1 cellular context compared by ENCODE assay signal in the genomic region with DNA sequence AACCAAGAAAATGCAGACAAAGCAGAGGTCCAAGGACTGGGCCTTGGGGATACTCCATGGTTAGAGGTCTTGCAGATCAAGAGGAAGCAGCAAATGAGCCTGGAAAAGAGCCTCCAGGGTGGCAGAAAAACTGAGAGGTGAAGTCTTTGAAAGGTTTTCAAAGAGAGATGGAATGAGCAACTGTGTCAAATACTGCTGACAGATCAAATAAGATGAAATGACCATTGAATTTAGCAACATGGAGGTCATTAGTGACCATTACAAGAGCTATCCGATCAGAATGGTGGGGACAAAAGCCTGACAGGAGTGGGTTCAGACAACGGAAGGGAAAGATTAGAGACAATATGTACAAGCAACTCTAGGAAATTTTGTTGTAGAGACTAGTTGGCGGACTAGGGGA.
TF ChIP-seq lines count a peak whose summit lies in the region.

No MANE protein-coding gene starts in this region.

TF ChIP-seq in SK-N-SH, 30 proteins besides CTCF, POLR2A, EP300 and RAD21:
- TF ChIP-seq NRF1 (IDR thresholded peaks at IDR 0.05; ENCODE audit: low read depth, low read length), result no peak
- TF ChIP-seq GABPA (IDR thresholded peaks at IDR 0.05; ENCODE audit: low read depth), result no peak
- TF ChIP-seq, protein P1, sequence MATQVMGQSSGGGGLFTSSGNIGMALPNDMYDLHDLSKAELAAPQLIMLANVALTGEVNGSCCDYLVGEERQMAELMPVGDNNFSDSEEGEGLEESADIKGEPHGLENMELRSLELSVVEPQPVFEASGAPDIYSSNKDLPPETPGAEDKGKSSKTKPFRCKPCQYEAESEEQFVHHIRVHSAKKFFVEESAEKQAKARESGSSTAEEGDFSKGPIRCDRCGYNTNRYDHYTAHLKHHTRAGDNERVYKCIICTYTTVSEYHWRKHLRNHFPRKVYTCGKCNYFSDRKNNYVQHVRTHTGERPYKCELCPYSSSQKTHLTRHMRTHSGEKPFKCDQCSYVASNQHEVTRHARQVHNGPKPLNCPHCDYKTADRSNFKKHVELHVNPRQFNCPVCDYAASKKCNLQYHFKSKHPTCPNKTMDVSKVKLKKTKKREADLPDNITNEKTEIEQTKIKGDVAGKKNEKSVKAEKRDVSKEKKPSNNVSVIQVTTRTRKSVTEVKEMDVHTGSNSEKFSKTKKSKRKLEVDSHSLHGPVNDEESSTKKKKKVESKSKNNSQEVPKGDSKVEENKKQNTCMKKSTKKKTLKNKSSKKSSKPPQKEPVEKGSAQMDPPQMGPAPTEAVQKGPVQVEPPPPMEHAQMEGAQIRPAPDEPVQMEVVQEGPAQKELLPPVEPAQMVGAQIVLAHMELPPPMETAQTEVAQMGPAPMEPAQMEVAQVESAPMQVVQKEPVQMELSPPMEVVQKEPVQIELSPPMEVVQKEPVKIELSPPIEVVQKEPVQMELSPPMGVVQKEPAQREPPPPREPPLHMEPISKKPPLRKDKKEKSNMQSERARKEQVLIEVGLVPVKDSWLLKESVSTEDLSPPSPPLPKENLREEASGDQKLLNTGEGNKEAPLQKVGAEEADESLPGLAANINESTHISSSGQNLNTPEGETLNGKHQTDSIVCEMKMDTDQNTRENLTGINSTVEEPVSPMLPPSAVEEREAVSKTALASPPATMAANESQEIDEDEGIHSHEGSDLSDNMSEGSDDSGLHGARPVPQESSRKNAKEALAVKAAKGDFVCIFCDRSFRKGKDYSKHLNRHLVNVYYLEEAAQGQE (IDR thresholded peaks at IDR 0.05; ENCODE audit: low read depth, low read length), result no peak
- no peak for TF ChIP-seq FOXM1 (IDR thresholded peaks at IDR 0.05; ENCODE audit: low read depth)
- TF ChIP-seq CHD2 (IDR thresholded peaks at IDR 0.05; ENCODE audit: low read length, partially characterized antibody), result no peak
- no peak for TF ChIP-seq FOXJ3 (CRISPR knock-in tag; IDR thresholded peaks at IDR 0.05)
- no peak for TF ChIP-seq FOSL2 (IDR thresholded peaks at IDR 0.05; ENCODE audit: borderline replicate concordance, low read depth)
- no peak for TF ChIP-seq RXRA (IDR thresholded peaks at IDR 0.05; ENCODE audit: borderline replicate concordance, low read depth)
- no peak for TF ChIP-seq MXI1 (IDR thresholded peaks at IDR 0.05; ENCODE audit: low read depth, low read length)
- TF ChIP-seq NFIC (IDR thresholded peaks at IDR 0.05; ENCODE audit: borderline replicate concordance), result no peak
- TF ChIP-seq, protein P2, sequence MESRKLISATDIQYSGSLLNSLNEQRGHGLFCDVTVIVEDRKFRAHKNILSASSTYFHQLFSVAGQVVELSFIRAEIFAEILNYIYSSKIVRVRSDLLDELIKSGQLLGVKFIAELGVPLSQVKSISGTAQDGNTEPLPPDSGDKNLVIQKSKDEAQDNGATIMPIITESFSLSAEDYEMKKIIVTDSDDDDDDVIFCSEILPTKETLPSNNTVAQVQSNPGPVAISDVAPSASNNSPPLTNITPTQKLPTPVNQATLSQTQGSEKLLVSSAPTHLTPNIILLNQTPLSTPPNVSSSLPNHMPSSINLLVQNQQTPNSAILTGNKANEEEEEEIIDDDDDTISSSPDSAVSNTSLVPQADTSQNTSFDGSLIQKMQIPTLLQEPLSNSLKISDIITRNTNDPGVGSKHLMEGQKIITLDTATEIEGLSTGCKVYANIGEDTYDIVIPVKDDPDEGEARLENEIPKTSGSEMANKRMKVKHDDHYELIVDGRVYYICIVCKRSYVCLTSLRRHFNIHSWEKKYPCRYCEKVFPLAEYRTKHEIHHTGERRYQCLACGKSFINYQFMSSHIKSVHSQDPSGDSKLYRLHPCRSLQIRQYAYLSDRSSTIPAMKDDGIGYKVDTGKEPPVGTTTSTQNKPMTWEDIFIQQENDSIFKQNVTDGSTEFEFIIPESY (IDR thresholded peaks at IDR 0.05; ENCODE audit: borderline replicate concordance, low read depth), result no peak
- TF ChIP-seq TEAD4 (IDR thresholded peaks at IDR 0.05; ENCODE audit: borderline replicate concordance, insufficient read depth), result no peak
- no peak for TF ChIP-seq TCF12 (IDR thresholded peaks at IDR 0.05)
- TF ChIP-seq, protein P3, sequence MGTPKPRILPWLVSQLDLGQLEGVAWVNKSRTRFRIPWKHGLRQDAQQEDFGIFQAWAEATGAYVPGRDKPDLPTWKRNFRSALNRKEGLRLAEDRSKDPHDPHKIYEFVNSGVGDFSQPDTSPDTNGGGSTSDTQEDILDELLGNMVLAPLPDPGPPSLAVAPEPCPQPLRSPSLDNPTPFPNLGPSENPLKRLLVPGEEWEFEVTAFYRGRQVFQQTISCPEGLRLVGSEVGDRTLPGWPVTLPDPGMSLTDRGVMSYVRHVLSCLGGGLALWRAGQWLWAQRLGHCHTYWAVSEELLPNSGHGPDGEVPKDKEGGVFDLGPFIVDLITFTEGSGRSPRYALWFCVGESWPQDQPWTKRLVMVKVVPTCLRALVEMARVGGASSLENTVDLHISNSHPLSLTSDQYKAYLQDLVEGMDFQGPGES (IDR thresholded peaks at IDR 0.05; ENCODE audit: low read depth, low read length), result no peak
- TF ChIP-seq, protein P4, sequence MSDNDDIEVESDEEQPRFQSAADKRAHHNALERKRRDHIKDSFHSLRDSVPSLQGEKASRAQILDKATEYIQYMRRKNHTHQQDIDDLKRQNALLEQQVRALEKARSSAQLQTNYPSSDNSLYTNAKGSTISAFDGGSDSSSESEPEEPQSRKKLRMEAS (IDR thresholded peaks at IDR 0.05; ENCODE audit: low read depth), result no peak
- TF ChIP-seq SMC3 (IDR thresholded peaks at IDR 0.05; ENCODE audit: low read depth, low read length), result no peak
TF ChIP-seq in SK-N-SH: peak in this region for 0.
